ENCODE assay signal across 41 cellular contexts in genomic region chr4:5072948-5073347, GRCh38. TPM values are rescaled to one million over a fixed set of nuclear protein-coding genes. Genes with fewer than 3 reads are reported as not detected.
"Had no signal": no experiment of that assay in that cellular context is flagged by ENCODE, and none has a peak within 500 bp of the region (broad histone marks: within the 10 kb centered on the region; RNA-seq: fewer than 3 reads in every experiment).

No MANE protein-coding gene starts in this region.

- H3K36me3 Mint-ChIP-seq: activated naive CD4-positive, alpha-beta T cell treated with anti-CD3 and anti-CD28 coated beads, Interleukin-2, amount 10 ng/mL, durations not matched to agents 7 days and 5 days; activated naive CD4-positive, alpha-beta T cell treated with anti-CD3 and anti-CD28 coated beads, Interleukin-2, amount 50 U/mL, for 24 hours; activated naive CD4-positive, alpha-beta T cell treated with anti-CD3 and anti-CD28 coated beads, Interleukin-2, amount 50 U/mL, for 72 hours; activated naive CD8-positive, alpha-beta T cell; activated naive CD8-positive, alpha-beta T cell treated with anti-CD3 and anti-CD28 coated beads, Interleukin-2, amount 10 ng/mL, durations not matched to agents 7 days and 5 days; brain had no signal

- H3K4me1 Mint-ChIP-seq: activated naive CD4-positive, alpha-beta T cell treated with anti-CD3 and anti-CD28 coated beads, Interleukin-2, amount 10 ng/mL, durations not matched to agents 7 days and 5 days; activated naive CD4-positive, alpha-beta T cell treated with anti-CD3 and anti-CD28 coated beads, Interleukin-2, amount 50 U/mL, for 24 hours; activated naive CD8-positive, alpha-beta T cell treated with anti-CD3 and anti-CD28 coated beads for 36 hours; activated naive CD8-positive, alpha-beta T cell treated with anti-CD3 and anti-CD28 coated beads, Interleukin-2, amount 10 ng/mL, durations not matched to agents 7 days and 5 days; activated naive CD8-positive, alpha-beta T cell treated with anti-CD3 and anti-CD28 coated beads, Interleukin-2, amount 50 U/mL, for 24 hours; activated T-helper 17 cell treated with anti-CD3 and anti-CD28 coated beads, Interleukin-2, amount 50 U/mL, for 72 hours; brain; central memory CD8-positive, alpha-beta T cell had no signal

- H3K27me3 ChIP-seq: ascending aorta, body of pancreas, brain microvascular endothelial cell, breast epithelium, cardiac muscle cell had no signal

- H3K4me1 ChIP-seq: adrenal gland, ascending aorta, body of pancreas, breast epithelium had no signal

- H3K4me3 Mint-ChIP-seq: activated naive CD4-positive, alpha-beta T cell treated with anti-CD3 and anti-CD28 coated beads for 36 hours; activated naive CD4-positive, alpha-beta T cell treated with anti-CD3 and anti-CD28 coated beads, Interleukin-2, amount 10 ng/mL, durations not matched to agents 7 days and 5 days; activated naive CD4-positive, alpha-beta T cell treated with anti-CD3 and anti-CD28 coated beads, Interleukin-2, amount 50 U/mL, for 24 hours; activated naive CD8-positive, alpha-beta T cell; activated naive CD8-positive, alpha-beta T cell treated with anti-CD3 and anti-CD28 coated beads for 36 hours; activated naive CD8-positive, alpha-beta T cell treated with anti-CD3 and anti-CD28 coated beads, Interleukin-2, amount 10 ng/mL, durations not matched to agents 7 days and 5 days; activated naive CD8-positive, alpha-beta T cell treated with anti-CD3 and anti-CD28 coated beads, Interleukin-2, amount 50 U/mL, for 24 hours; activated T-cell treated with anti-CD3 and anti-CD28 coated beads, Interleukin-2, amount 50 U/mL, for 24 hours; activated T-cell treated with anti-CD3 and anti-CD28 coated beads, Interleukin-2, amount 50 U/mL, for 4 hours; activated T-cell treated with anti-CD3 and anti-CD28 coated beads, Interleukin-2, amount 50 U/mL, for 72 hours; activated T-helper 1 cell treated with anti-CD3 and anti-CD28 coated beads, Interleukin-12 subunit alpha, Interleukin-12 subunit beta, Interleukin-2, Interleukin-4 antibody, amounts not matched to agents 30 ng/mL and 10 ng/mL and 1 ng/mL, durations not matched to agents 14 hours and 24 hours and 36 hours; activated T-helper 17 cell treated with anti-CD3 and anti-CD28 coated beads, Interleukin-2, amount 50 U/mL, for 72 hours; brain; central memory CD8-positive, alpha-beta T cell had no signal

- H3K9me3 Mint-ChIP-seq: activated T-helper 17 cell treated with anti-CD3 and anti-CD28 coated beads, Interleukin-2, amount 50 U/mL, for 72 hours; central memory CD8-positive, alpha-beta T cell had no signal

- H3K9me3 ChIP-seq: adrenal gland, ascending aorta, body of pancreas, breast epithelium had no signal

- ATAC-seq: activated naive CD4-positive, alpha-beta T cell treated with anti-CD3 and anti-CD28 coated beads, Interleukin-2, amount 50 U/mL, for 72 hours; activated naive CD8-positive, alpha-beta T cell treated with anti-CD3 and anti-CD28 coated beads, Interleukin-2, amount 50 U/mL, for 24 hours; activated T-cell treated with anti-CD3 and anti-CD28 coated beads, Interleukin-2, amount 50 U/mL, for 4 hours; activated T-cell treated with anti-CD3 and anti-CD28 coated beads, Interleukin-2, amount 50 U/mL, for 72 hours; activated T-helper 17 cell treated with anti-CD3 and anti-CD28 coated beads, Interleukin-2, amount 50 U/mL, for 72 hours; body of pancreas had no signal

- H3K27me3 Mint-ChIP-seq: activated naive CD4-positive, alpha-beta T cell treated with anti-CD3 and anti-CD28 coated beads, Interleukin-2, amount 10 ng/mL, durations not matched to agents 7 days and 5 days; activated naive CD8-positive, alpha-beta T cell treated with anti-CD3 and anti-CD28 coated beads, Interleukin-2, amount 10 ng/mL, durations not matched to agents 7 days and 5 days; activated naive CD8-positive, alpha-beta T cell treated with anti-CD3 and anti-CD28 coated beads, Interleukin-2, amount 50 U/mL, for 24 hours had no signal

- H3K27ac ChIP-seq: adrenal gland, ascending aorta, body of pancreas, brain microvascular endothelial cell, breast epithelium, cardiac muscle cell had no signal

- H3K27ac Mint-ChIP-seq: activated naive CD4-positive, alpha-beta T cell treated with anti-CD3 and anti-CD28 coated beads for 36 hours; activated naive CD4-positive, alpha-beta T cell treated with anti-CD3 and anti-CD28 coated beads, Interleukin-2, amount 10 ng/mL, durations not matched to agents 7 days and 5 days; activated naive CD4-positive, alpha-beta T cell treated with anti-CD3 and anti-CD28 coated beads, Interleukin-2, amount 50 U/mL, for 24 hours; activated naive CD4-positive, alpha-beta T cell treated with anti-CD3 and anti-CD28 coated beads, Interleukin-2, amount 50 U/mL, for 72 hours; activated naive CD8-positive, alpha-beta T cell; activated naive CD8-positive, alpha-beta T cell treated with anti-CD3 and anti-CD28 coated beads for 36 hours; activated naive CD8-positive, alpha-beta T cell treated with anti-CD3 and anti-CD28 coated beads, Interleukin-2, amount 10 ng/mL, durations not matched to agents 7 days and 5 days; activated naive CD8-positive, alpha-beta T cell treated with anti-CD3 and anti-CD28 coated beads, Interleukin-2, amount 50 U/mL, for 24 hours; activated T-cell treated with anti-CD3 and anti-CD28 coated beads, Interleukin-2, amount 50 U/mL, for 24 hours; activated T-cell treated with anti-CD3 and anti-CD28 coated beads, Interleukin-2, amount 50 U/mL, for 72 hours; activated T-helper 1 cell treated with anti-CD3 and anti-CD28 coated beads, Interleukin-12 subunit alpha, Interleukin-12 subunit beta, Interleukin-2, Interleukin-4 antibody, amounts not matched to agents 30 ng/mL and 10 ng/mL and 1 ng/mL, durations not matched to agents 14 hours and 24 hours and 36 hours; activated T-helper 17 cell treated with anti-CD3 and anti-CD28 coated beads, Interleukin-2, amount 50 U/mL, for 72 hours; activated T-helper 2 cell treated with anti-CD3 and anti-CD28 coated beads, Interferon-gamma antibody, Interleukin-2, Interleukin-4, amounts not matched to agents 10 μg/mL and 5 μg/mL and 100 μg/mL, durations not matched to agents 14 hours and 24 hours and 36 hours; brain had no signal

- H3K36me3 ChIP-seq: adrenal gland, ascending aorta, brain microvascular endothelial cell, breast epithelium, cardiac muscle cell had no signal

- DNase-seq: activated effector memory CD4-positive, alpha-beta T cell treated with anti-CD3 and anti-CD28 coated beads, Interleukin-2, amount 50 U/mL, for 16 hours; activated effector memory CD4-positive, alpha-beta T cell treated with Interleukin-2 at 50 U/mL for 16 hours; activated gamma-delta T cell; activated gamma-delta T cell treated with Interleukin-2 at 50 U/mL for 16 hours; activated naive CD4-positive, alpha-beta T cell; activated naive CD4-positive, alpha-beta T cell treated with anti-CD3 and anti-CD28 coated beads for 36 hours; activated naive CD4-positive, alpha-beta T cell treated with anti-CD3 and anti-CD28 coated beads, Interleukin-2, amount 10 ng/mL, durations not matched to agents 7 days and 5 days; activated naive CD4-positive, alpha-beta T cell treated with anti-CD3 and anti-CD28 coated beads, Interleukin-2, amount 50 U/mL, for 16 hours; activated naive CD4-positive, alpha-beta T cell treated with Interleukin-2 at 50 U/mL for 16 hours; activated naive CD8-positive, alpha-beta T cell treated with anti-CD3 and anti-CD28 coated beads for 36 hours; activated naive CD8-positive, alpha-beta T cell treated with anti-CD3 and anti-CD28 coated beads, Interleukin-2, amount 10 ng/mL, durations not matched to agents 7 days and 5 days; activated naive CD8-positive, alpha-beta T cell treated with anti-CD3 and anti-CD28 coated beads, Interleukin-2, amount 50 U/mL, for 24 hours; activated T-cell treated with anti-CD3 and anti-CD28 coated beads, Interleukin-2, amount 50 U/mL, for 1 hour; activated T-cell treated with anti-CD3 and anti-CD28 coated beads, Interleukin-2, amount 50 U/mL, for 24 hours; activated T-cell treated with anti-CD3 and anti-CD28 coated beads, Interleukin-2, amount 50 U/mL, for 4 hours; activated T-cell treated with anti-CD3 and anti-CD28 coated beads, Interleukin-2, amount 50 U/mL, for 48 hours; activated T-cell treated with anti-CD3 and anti-CD28 coated beads, Interleukin-2, amount 50 U/mL, for 72 hours; adrenal gland; amniotic stem cell; amygdala; anterior cingulate cortex; aorta; body of pancreas; brain microvascular endothelial cell; caudate nucleus; central memory CD4-positive, alpha-beta T cell; cerebellar nuclear complex had no signal

- H3K4me3 ChIP-seq: adrenal gland, ascending aorta, body of pancreas, breast epithelium, cardiac muscle cell had no signal

- FAIRE-seq: astrocyte, bronchial epithelial cell had no signal

RNA-seq across cellular contexts. Expression of gene STK32B, which starts 21.7 kb away (rescaled TPM):
- total RNA-seq: activated naive CD4-positive, alpha-beta T cell treated with anti-CD3 and anti-CD28 coated beads for 36 hours; activated naive CD4-positive, alpha-beta T cell treated with anti-CD3 and anti-CD28 coated beads, Interleukin-2, amount 50 U/mL, for 72 hours; activated naive CD8-positive, alpha-beta T cell treated with anti-CD3 and anti-CD28 coated beads for 36 hours; activated naive CD8-positive, alpha-beta T cell treated with anti-CD3 and anti-CD28 coated beads, Interleukin-2, amount 10 ng/mL, durations not matched to agents 7 days and 5 days; activated T-cell treated with anti-CD3 and anti-CD28 coated beads, Interleukin-2, amount 50 U/mL, for 4 hours; activated T-cell treated with anti-CD3 and anti-CD28 coated beads, Interleukin-2, amount 50 U/mL, for 72 hours; activated T-helper 1 cell treated with anti-CD3 and anti-CD28 coated beads, Interleukin-12 subunit alpha, Interleukin-12 subunit beta, Interleukin-2, Interleukin-4 antibody, amounts not matched to agents 30 ng/mL and 10 ng/mL and 1 ng/mL, durations not matched to agents 14 hours and 24 hours and 36 hours; activated T-helper 17 cell treated with anti-CD3 and anti-CD28 coated beads, Interleukin-2, amount 50 U/mL, for 72 hours; activated T-helper 2 cell treated with anti-CD3 and anti-CD28 coated beads, Interferon-gamma antibody, Interleukin-2, Interleukin-4, amounts not matched to agents 10 μg/mL and 5 μg/mL and 100 μg/mL, durations not matched to agents 14 hours and 24 hours and 36 hours; cardiac muscle cell had no signal
- polyA plus RNA-seq: cardiac muscle cell had no signal

RNA-seq across cellular contexts. Expression of gene CYTL1, which starts 53.7 kb away (rescaled TPM):
- total RNA-seq: activated naive CD4-positive, alpha-beta T cell treated with anti-CD3 and anti-CD28 coated beads for 36 hours; activated naive CD4-positive, alpha-beta T cell treated with anti-CD3 and anti-CD28 coated beads, Interleukin-2, amount 50 U/mL, for 72 hours; activated naive CD8-positive, alpha-beta T cell treated with anti-CD3 and anti-CD28 coated beads for 36 hours; activated naive CD8-positive, alpha-beta T cell treated with anti-CD3 and anti-CD28 coated beads, Interleukin-2, amount 10 ng/mL, durations not matched to agents 7 days and 5 days; activated T-cell treated with anti-CD3 and anti-CD28 coated beads, Interleukin-2, amount 50 U/mL, for 4 hours; activated T-cell treated with anti-CD3 and anti-CD28 coated beads, Interleukin-2, amount 50 U/mL, for 72 hours; activated T-helper 1 cell treated with anti-CD3 and anti-CD28 coated beads, Interleukin-12 subunit alpha, Interleukin-12 subunit beta, Interleukin-2, Interleukin-4 antibody, amounts not matched to agents 30 ng/mL and 10 ng/mL and 1 ng/mL, durations not matched to agents 14 hours and 24 hours and 36 hours; activated T-helper 17 cell treated with anti-CD3 and anti-CD28 coated beads, Interleukin-2, amount 50 U/mL, for 72 hours; activated T-helper 2 cell treated with anti-CD3 and anti-CD28 coated beads, Interferon-gamma antibody, Interleukin-2, Interleukin-4, amounts not matched to agents 10 μg/mL and 5 μg/mL and 100 μg/mL, durations not matched to agents 14 hours and 24 hours and 36 hours; bronchial epithelial cell; cardiac septum had no signal
